ENCODE assay signal across 9 cellular contexts in the genomic region with DNA sequence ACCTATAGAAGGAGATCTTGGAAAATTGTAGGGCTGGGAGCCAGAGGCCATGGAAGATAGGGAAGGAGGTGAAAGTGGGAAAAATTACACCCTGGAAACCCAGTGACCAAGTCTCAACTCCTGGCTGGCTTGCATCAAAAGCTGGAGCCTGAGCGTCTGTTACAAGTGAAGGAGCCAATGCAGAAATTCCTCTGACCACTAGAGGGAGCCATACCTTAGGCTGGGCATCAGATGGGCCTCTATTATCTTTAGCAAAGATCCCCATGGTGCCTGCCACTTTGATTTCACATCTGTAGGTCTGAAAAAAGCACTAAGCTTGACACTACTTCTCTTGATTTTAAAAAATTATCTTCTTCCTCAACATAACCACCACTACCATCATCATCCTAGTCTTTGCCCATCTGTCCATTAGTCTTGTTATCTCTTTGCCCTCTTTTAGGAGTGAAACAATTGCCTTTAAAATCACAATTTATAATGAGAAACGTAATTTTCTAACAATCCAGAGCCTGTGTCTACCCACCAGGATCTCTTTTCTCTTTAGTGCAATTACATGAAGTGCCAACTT.
DNase-seq lines count a peak whose midpoint lies in the region; ATAC-seq and TF ChIP-seq lines count a peak whose summit lies in the region.
"Had no signal": no experiment of that assay in that cellular context is flagged by ENCODE, and none has a peak within 500 bp of the region (broad histone marks: within the 10 kb centered on the region; RNA-seq: fewer than 3 reads in every experiment).

No MANE protein-coding gene starts in this region.

- 39 to 46% methylated on average over 2 of the region's 2 CpGs for WGBS in thyroid gland, 2 donors

- DNase-seq in DMS114 treated with DMSO at 0.1 percent for 48 hours (lab: John Stamatoyannopoulos, UW; ENCODE audit: unreplicated experiment) (peak; percentile 26), NCI-H524 treated with DMSO at 0.1 percent for 48 hours (lab: John Stamatoyannopoulos, UW) (peak; percentile 51), epithelial cell of proximal tubule (ENCODE audit: low read depth) (no peak), myocyte (ENCODE audit: low read depth) (peak; percentile 70), thyroid gland (peak; percentile 54 to 56)
- DNase-seq in activated CD8-positive, alpha-beta T cell treated with anti-CD3 and anti-CD28 coated beads for 36 hours, result peak; percentile 75

- H3K27ac ChIP-seq in thyroid gland, result peak overlapping the region in 1 of 3 donors; percentile 40

- CTCF ChIA-PET in activated CD8-positive, alpha-beta T cell treated with anti-CD3 and anti-CD28 coated beads for 36 hours (lab: Charles Lee), result interaction anchor here (0.6 to 4.1 kb wide), 21 partner anchors 9 to 525 kb away, joined by 3 to 23 read pairs (median 3); no protein-coding TSS in a partner anchor

- H3K36me3 ChIP-seq in thyroid gland, result no peaks in the 10 kb centered on the region

- TF ChIP-seq POLR2A in thyroid gland (IDR thresholded peaks at IDR 0.05), result no peak

- no peak overlapping the region for H3K4me3 Mint-ChIP-seq in activated CD8-positive, alpha-beta T cell treated with anti-CD3 and anti-CD28 coated beads for 36 hours
- H3K4me3 Mint-ChIP-seq: activated naive CD4-positive, alpha-beta T cell treated with anti-CD3 and anti-CD28 coated beads, Interleukin-2, amount 50 U/mL, for 24 hours had no signal

- H3K27me3 ChIP-seq in thyroid gland, result no peaks in the 10 kb centered on the region

- peaks cover 0 to 27% of the 10 kb centered on the region in 2 donors for H3K4me1 ChIP-seq in thyroid gland

- no peaks in the 10 kb centered on the region for H3K9me3 ChIP-seq in thyroid gland

- H3K27me3 Mint-ChIP-seq in activated CD8-positive, alpha-beta T cell treated with anti-CD3 and anti-CD28 coated beads for 36 hours, result no peaks in the 10 kb centered on the region
- H3K27me3 Mint-ChIP-seq: activated naive CD4-positive, alpha-beta T cell treated with anti-CD3 and anti-CD28 coated beads, Interleukin-2, amount 50 U/mL, for 24 hours had no signal

- H3K36me3 Mint-ChIP-seq in activated CD8-positive, alpha-beta T cell treated with anti-CD3 and anti-CD28 coated beads for 36 hours (ENCODE audit: low read depth), result no peaks in the 10 kb centered on the region

- H3K9me3 Mint-ChIP-seq in activated CD8-positive, alpha-beta T cell treated with anti-CD3 and anti-CD28 coated beads for 36 hours, result peaks cover 2% of the 10 kb centered on the region

- peak; percentile 63 for TF ChIP-seq CTCF in activated CD8-positive, alpha-beta T cell treated with anti-CD3 and anti-CD28 coated beads for 36 hours (IDR thresholded peaks at IDR 0.05)
- TF ChIP-seq CTCF in epithelial cell of proximal tubule (conservative IDR thresholded peaks at IDR 0.05; ENCODE audit: low read depth, low read length) (peak; percentile 97), thyroid gland (IDR thresholded peaks at IDR 0.05) (peak; percentile 70 to 90 (median 82))

- no peaks in the 10 kb centered on the region for H3K4me1 Mint-ChIP-seq in activated CD8-positive, alpha-beta T cell treated with anti-CD3 and anti-CD28 coated beads for 36 hours (ENCODE audit: low read depth)
- H3K4me1 Mint-ChIP-seq: activated naive CD4-positive, alpha-beta T cell treated with anti-CD3 and anti-CD28 coated beads, Interleukin-2, amount 50 U/mL, for 24 hours had no signal

- POLR2A ChIA-PET in activated CD8-positive, alpha-beta T cell treated with anti-CD3 and anti-CD28 coated beads for 36 hours (lab: Charles Lee), result no interaction called here

- intact Hi-C loops in activated CD8-positive, alpha-beta T cell treated with anti-CD3 and anti-CD28 coated beads for 36 hours (cut with micrococcal nuclease), result loop anchor here (10.0 kb wide), 1 partner anchor 345 kb away; no protein-coding TSS in a partner anchor
- intact Hi-C loops in thyroid gland (cut with DNase I), result loop anchor here (5.0 kb wide), 1 partner anchor 332 kb away; no protein-coding TSS in a partner anchor

- H3K4me3 ChIP-seq in epithelial cell of proximal tubule (ENCODE audit: low read depth, low read length) (no peak overlapping the region), thyroid gland (replicated peaks in 1 of 3) (no peak overlapping the region)

- ATAC-seq in GM19468 (IDR thresholded peaks at IDR 0.05; ENCODE audit: extremely low read depth, unreplicated experiment), result peak; percentile 81
- peak; percentile 73 for ATAC-seq in HG03565 (IDR thresholded peaks at IDR 0.05; ENCODE audit: unreplicated experiment)
- ATAC-seq in activated CD8-positive, alpha-beta T cell treated with anti-CD3 and anti-CD28 coated beads for 36 hours, result peak; percentile 77

- no peak overlapping the region for H3K27ac Mint-ChIP-seq in activated CD8-positive, alpha-beta T cell treated with anti-CD3 and anti-CD28 coated beads for 36 hours
- H3K27ac Mint-ChIP-seq: activated naive CD4-positive, alpha-beta T cell treated with anti-CD3 and anti-CD28 coated beads, Interleukin-2, amount 50 U/mL, for 24 hours had no signal
